Comparison of ENCODE assay signal across 11 cellular contexts in the genomic region with DNA sequence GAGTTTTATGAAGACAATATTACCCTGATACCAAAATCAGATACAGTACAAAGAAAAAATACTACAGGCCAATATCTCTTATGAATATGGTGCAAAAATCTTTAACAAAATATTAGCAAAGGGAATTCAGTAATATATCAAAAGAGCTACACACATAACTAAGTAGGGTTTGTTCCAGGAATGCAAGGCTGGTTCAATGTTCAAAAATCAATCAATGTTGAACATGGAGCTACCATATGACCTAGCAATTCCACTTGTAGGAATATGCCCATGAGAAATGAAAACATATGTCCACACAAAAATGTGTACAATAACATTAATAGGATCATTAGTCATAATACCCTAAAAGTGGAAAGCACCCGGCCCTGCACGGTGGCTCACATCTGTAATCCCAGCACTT. TPM values are rescaled to one million over a fixed set of nuclear protein-coding genes. Genes with fewer than 3 reads are reported as not detected.
"Had no signal": no experiment of that assay in that cellular context is flagged by ENCODE, and none has a peak within 500 bp of the region (broad histone marks: within the 10 kb centered on the region; RNA-seq: fewer than 3 reads in every experiment).

No MANE protein-coding gene starts in this region.

- H3K4me1 ChIP-seq: HAP-1 had no signal

- H3K27ac ChIP-seq: GM23248 had no signal

- H3K4me2 ChIP-seq: GM23338 had no signal

- ATAC-seq: GM23338, HCT116 had no signal

- H3K4me3 Mint-ChIP-seq: GM23338, H9, HFFc6 had no signal

- H3K36me3 ChIP-seq: HAP-1 had no signal

- H3K4me3 ChIP-seq: GM23248, GM23338, HAP-1 had no signal

- DNase-seq: GM23248, GOT3, H7, H9, HCEC 1CT, HFFc6 had no signal

- H3K27ac Mint-ChIP-seq: GM23338, H9, HFFc6 had no signal

- H2AFZ ChIP-seq: GM23248, GM23338 had no signal

- H3K9ac ChIP-seq: GM23248 had no signal

- FAIRE-seq: H1, H54 had no signal

RNA-seq across cellular contexts. Expression of gene OCA2, which starts 7.8 kb away (rescaled TPM):
- total RNA-seq: GM23248, HFFc6 had no signal
- polyA plus RNA-seq: GM23248 had no signal
